Comparison of ENCODE assay signal across 14 cellular contexts in genomic region chr9:274101-274500, GRCh38. TPM values are rescaled to one million over a fixed set of nuclear protein-coding genes. Genes with fewer than 3 reads are reported as not detected.
DNase-seq lines count a peak whose midpoint lies in the region; ATAC-seq and TF ChIP-seq lines count a peak whose summit lies in the region.
"Had no signal": no experiment of that assay in that cellular context is flagged by ENCODE, and none has a peak within 500 bp of the region (broad histone marks: within the 10 kb centered on the region; RNA-seq: fewer than 3 reads in every experiment).

No MANE protein-coding gene starts in this region.

- peaks cover 25 to 33% (median 30%) of the 10 kb centered on the region in 4 donors for H3K4me1 Mint-ChIP-seq in CD4-positive, CD25-positive, alpha-beta regulatory T cell
- peaks cover 48% of the 10 kb centered on the region for H3K4me1 Mint-ChIP-seq in activated CD8-positive, alpha-beta T cell treated with anti-CD3 and anti-CD28 coated beads, Interleukin-2, amount 10 ng/mL, durations not matched to agents 7 days and 5 days (ENCODE audit: low read depth)
- H3K4me1 Mint-ChIP-seq in naive thymus-derived CD8-positive, alpha-beta T cell: peaks cover 10 to 57% (median 39%) of the 10 kb centered on the region in 4 donors

- CTCF ChIA-PET in activated CD8-positive, alpha-beta T cell treated with anti-CD3 and anti-CD28 coated beads, Interleukin-2, amount 10 ng/mL, durations not matched to agents 7 days and 5 days (lab: Charles Lee): interaction anchor here (0.8 to 1.8 kb wide), 7 partner anchors 12 to 98 kb away, joined by 3 to 6 read pairs (median 4); partner anchors contain the start of gene DOCK8

- peak in 2 of 3 donors; percentile 34 to 47 for DNase-seq in CD4-positive, CD25-positive, alpha-beta regulatory T cell
- no peak for DNase-seq in activated CD8-positive, alpha-beta T cell treated with anti-CD3 and anti-CD28 coated beads, Interleukin-2, amount 10 ng/mL, durations not matched to agents 7 days and 5 days
- DNase-seq in naive thymus-derived CD8-positive, alpha-beta T cell: no peak
- DNase-seq in activated gamma-delta T cell (lab: John Stamatoyannopoulos, UW): no peak
- DNase-seq in UCSD-AML1 (lab: John Stamatoyannopoulos, UW; ENCODE audit: unreplicated experiment): no peak
- DNase-seq in left lobe of liver (ENCODE audit: low spot score): no peak
- DNase-seq: C1 segment of cervical spinal cord, NCI-H146, NCI-H524 treated with DMSO at 0.1 percent for 48 hours had no signal

- H3K36me3 ChIP-seq in CD4-positive, CD25-positive, alpha-beta regulatory T cell (ENCODE audit: control insufficient read depth, insufficient read depth, low read length): peaks cover 5% of the 10 kb centered on the region

- H3K4me3 ChIP-seq in CD4-positive, CD25-positive, alpha-beta regulatory T cell (ENCODE audit: low read depth, low read length): peak overlapping the region; percentile 99
- peak overlapping the region; percentile 53 for H3K4me3 ChIP-seq in GM12875 (ENCODE audit: low read depth, low read length)

- no peaks in the 10 kb centered on the region for H3K27me3 ChIP-seq in CD4-positive, CD25-positive, alpha-beta regulatory T cell (ENCODE audit: control insufficient read depth, insufficient read depth, low read length)

- peak overlapping the region; percentile 95 for H3K27ac ChIP-seq in CD4-positive, CD25-positive, alpha-beta regulatory T cell (ENCODE audit: insufficient read depth, low read length, poor library complexity, severe bottlenecking)
- H3K27ac ChIP-seq: RWPE1 had no signal

- H3K9me3 Mint-ChIP-seq in CD4-positive, CD25-positive, alpha-beta regulatory T cell: peaks cover 0 to 1% (median 0%) of the 10 kb centered on the region in 7 donors
- H3K9me3 Mint-ChIP-seq in activated CD8-positive, alpha-beta T cell treated with anti-CD3 and anti-CD28 coated beads, Interleukin-2, amount 10 ng/mL, durations not matched to agents 7 days and 5 days (ENCODE audit: insufficient read depth): peaks cover 6% of the 10 kb centered on the region
- H3K9me3 Mint-ChIP-seq in naive thymus-derived CD8-positive, alpha-beta T cell: no peaks in the 10 kb centered on the region

- POLR2A ChIA-PET in activated CD8-positive, alpha-beta T cell treated with anti-CD3 and anti-CD28 coated beads, Interleukin-2, amount 10 ng/mL, durations not matched to agents 7 days and 5 days (lab: Charles Lee): interaction anchor here (2.5 to 8.5 kb wide), 5 partner anchors 9 to 59 kb away, joined by 12 to 122 read pairs (median 25); partner anchors contain the start of gene DOCK8
- POLR2A ChIA-PET in naive thymus-derived CD8-positive, alpha-beta T cell (lab: Charles Lee): interaction anchor here (0.7 to 2.4 kb wide), 4 partner anchors 22 to 63 kb away, joined by 3 to 18 read pairs (median 4); partner anchors contain the start of gene DOCK8

- peaks cover 6% of the 10 kb centered on the region for H3K27me3 Mint-ChIP-seq in CD4-positive, CD25-positive, alpha-beta regulatory T cell
- no peaks in the 10 kb centered on the region for H3K27me3 Mint-ChIP-seq in activated CD8-positive, alpha-beta T cell treated with anti-CD3 and anti-CD28 coated beads, Interleukin-2, amount 10 ng/mL, durations not matched to agents 7 days and 5 days (ENCODE audit: low read depth)
- no peaks in the 10 kb centered on the region for H3K27me3 Mint-ChIP-seq in naive thymus-derived CD8-positive, alpha-beta T cell

- no peak for ATAC-seq in CD4-positive, CD25-positive, alpha-beta regulatory T cell (ENCODE audit: low read depth in 2 of 2)
- ATAC-seq in activated CD8-positive, alpha-beta T cell treated with anti-CD3 and anti-CD28 coated beads, Interleukin-2, amount 10 ng/mL, durations not matched to agents 7 days and 5 days: no peak
- no peak for ATAC-seq in naive thymus-derived CD8-positive, alpha-beta T cell
- no peak for ATAC-seq in left lobe of liver
- ATAC-seq in HG03135 (IDR thresholded peaks at IDR 0.05; ENCODE audit: unreplicated experiment): no peak
- ATAC-seq: HCT116 had no signal

- H3K27ac Mint-ChIP-seq in CD4-positive, CD25-positive, alpha-beta regulatory T cell: peak overlapping the region; percentile 94 to 98 (median 94)
- H3K27ac Mint-ChIP-seq in activated CD8-positive, alpha-beta T cell treated with anti-CD3 and anti-CD28 coated beads, Interleukin-2, amount 10 ng/mL, durations not matched to agents 7 days and 5 days: peak overlapping the region; percentile 99
- peak overlapping the region in 7 of 10 donors; percentile 86 to 98 (median 93) for H3K27ac Mint-ChIP-seq in naive thymus-derived CD8-positive, alpha-beta T cell

- peaks cover 14% of the 10 kb centered on the region for H3K36me3 Mint-ChIP-seq in CD4-positive, CD25-positive, alpha-beta regulatory T cell
- H3K36me3 Mint-ChIP-seq in activated CD8-positive, alpha-beta T cell treated with anti-CD3 and anti-CD28 coated beads, Interleukin-2, amount 10 ng/mL, durations not matched to agents 7 days and 5 days (ENCODE audit: low read depth): peaks cover 56% of the 10 kb centered on the region
- peaks cover 0 to 15% (median 11%) of the 10 kb centered on the region in 3 donors for H3K36me3 Mint-ChIP-seq in naive thymus-derived CD8-positive, alpha-beta T cell

- H3K4me3 Mint-ChIP-seq in CD4-positive, CD25-positive, alpha-beta regulatory T cell: peak overlapping the region; percentile 90 to 96 (median 93)
- peak overlapping the region; percentile 83 for H3K4me3 Mint-ChIP-seq in activated CD8-positive, alpha-beta T cell treated with anti-CD3 and anti-CD28 coated beads, Interleukin-2, amount 10 ng/mL, durations not matched to agents 7 days and 5 days
- H3K4me3 Mint-ChIP-seq in naive thymus-derived CD8-positive, alpha-beta T cell: peak overlapping the region; percentile 81 to 98 (median 94)

- H3K4me1 ChIP-seq in CD4-positive, CD25-positive, alpha-beta regulatory T cell (ENCODE audit: control insufficient read depth, insufficient read depth, low read length, poor library complexity, severe bottlenecking): peaks cover 62% of the 10 kb centered on the region

- H3K9me3 ChIP-seq in CD4-positive, CD25-positive, alpha-beta regulatory T cell (ENCODE audit: control insufficient read depth in 2 of 2, low read length in 2 of 2): no peaks in the 10 kb centered on the region

- no peak for TF ChIP-seq CTCF in GM12875 (IDR thresholded peaks at IDR 0.05; ENCODE audit: borderline replicate concordance, insufficient read depth, low read depth, low read length)

RNA-seq across cellular contexts. Expression of gene DOCK8, which starts 59.4 kb away (rescaled TPM):
- total RNA-seq in CD4-positive, CD25-positive, alpha-beta regulatory T cell: 219 TPM
- 10 to 100 TPM; 51.8 to 59.2 (median 53.8) TPM for polyA plus RNA-seq in CD4-positive, CD25-positive, alpha-beta regulatory T cell
- 100 to 1,000 TPM; 386 to 389 TPM for total RNA-seq in activated CD8-positive, alpha-beta T cell treated with anti-CD3 and anti-CD28 coated beads, Interleukin-2, amount 10 ng/mL, durations not matched to agents 7 days and 5 days
- total RNA-seq in naive thymus-derived CD8-positive, alpha-beta T cell: 100 to 1,000 TPM; 195 to 224 TPM
- 10 to 100 TPM; 41.5 to 52.2 (median 45.7) TPM for polyA plus RNA-seq in naive thymus-derived CD8-positive, alpha-beta T cell
- 10.6 TPM for total RNA-seq in left lobe of liver
- total RNA-seq: HT1080 had no signal

Comparison
In these comparisons a context has a peak if more than half of its experiments do, and no peak if none do; other contexts are left out.
1. DNase-seq: peak in CD4-positive, CD25-positive, alpha-beta regulatory T cell (2 of 3); none in activated CD8-positive, alpha-beta T cell treated with anti-CD3 and anti-CD28 coated beads, Interleukin-2, amount 10 ng/mL, durations not matched to agents 7 days and 5 days (single experiment), naive thymus-derived CD8-positive, alpha-beta T cell (0 of 10), activated gamma-delta T cell (single experiment), UCSD-AML1 (single experiment) and left lobe of liver (single experiment).
2. RNA of gene DOCK8, which starts 59.4 kb away (total RNA-seq): 386 to 389 TPM in activated CD8-positive, alpha-beta T cell treated with anti-CD3 and anti-CD28 coated beads, Interleukin-2, amount 10 ng/mL, durations not matched to agents 7 days and 5 days, 195 to 224 TPM in naive thymus-derived CD8-positive, alpha-beta T cell and 219 TPM in CD4-positive, CD25-positive, alpha-beta regulatory T cell (single experiment); 10.6 TPM in left lobe of liver (single experiment); every median in the first group is over 10 times any median in the second.
3. Peak in every context shown above with its lines, with median percentiles within 50 percentile points of each other: H3K27ac Mint-ChIP-seq and H3K4me3 Mint-ChIP-seq.